In genomic region chr12:50220357-50221061, GRCh38 we compare ENCODE assay signal across 8 cellular contexts. TPM values are rescaled to one million over a fixed set of nuclear protein-coding genes. Genes with fewer than 3 reads are reported as not detected.
DNase-seq lines count a peak whose midpoint lies in the region; ATAC-seq and TF ChIP-seq lines count a peak whose summit lies in the region.

No MANE protein-coding gene starts in this region.

- in situ Hi-C loops in GM13977 (cut with MboI; ENCODE audit: low pct_unique_long_range_greater_than_20kb, low sequenced_read_pairs, unreplicated experiment): no loop called here

- H2AFZ ChIP-seq in neuron (ENCODE audit: low read depth, low read length): peak overlapping the region; percentile 30

- peaks cover 4% of the 10 kb centered on the region for H3K36me3 Mint-ChIP-seq in mesothelial cell of epicardium

- TF ChIP-seq CTCF in GM13977 (IDR thresholded peaks at IDR 0.05; ENCODE audit: extremely low read depth, insufficient read depth, missing control alignments) (no peak), RWPE2 (IDR thresholded peaks at IDR 0.05; ENCODE audit: poor library complexity, severe bottlenecking) (no peak), mesothelial cell of epicardium (IDR thresholded peaks at IDR 0.05; ENCODE audit: unreplicated experiment) (no peak)

- peaks cover 64% of the 10 kb centered on the region for H3K4me1 ChIP-seq in RWPE2 (ENCODE audit: insufficient read depth, poor library complexity, severe bottlenecking)
- peaks cover 4% of the 10 kb centered on the region for H3K4me1 ChIP-seq in endocrine pancreas (ENCODE audit: control insufficient read depth, insufficient read depth, low read length)
- H3K4me1 ChIP-seq in neuron (ENCODE audit: insufficient read depth, low read length): peaks cover 20% of the 10 kb centered on the region

- no peak overlapping the region for H3K4me3 Mint-ChIP-seq in mesothelial cell of epicardium

- DNase-seq in GM13977 (ENCODE audit: low spot score) (peak; percentile 58), RWPE2 (ENCODE audit: low spot score) (peak; percentile 79), NCI-H2081 treated with DMSO at 0.1 percent for 48 hours (lab: John Stamatoyannopoulos, UW) (no peak), mesothelial cell of epicardium (ENCODE audit: low spot score in 2 of 2, unreplicated experiment in 2 of 2) (no peak)

- H3K27ac ChIP-seq in RWPE2 (ENCODE audit: poor library complexity, severe bottlenecking): peak overlapping the region; percentile 99

- peaks cover 33% of the 10 kb centered on the region for H3K4me1 Mint-ChIP-seq in mesothelial cell of epicardium

- peak overlapping the region; percentile 44 for H3K4me3 ChIP-seq in RWPE2 (ENCODE audit: severe bottlenecking)
- H3K4me3 ChIP-seq in endocrine pancreas (ENCODE audit: control insufficient read depth, insufficient read depth, low read length): peak overlapping the region; percentile 52
- peak overlapping the region; percentile 52 for H3K4me3 ChIP-seq in neuron (ENCODE audit: low read length)

- H3K27me3 ChIP-seq in RWPE2 (ENCODE audit: insufficient read depth, poor library complexity, severe bottlenecking) (no peaks in the 10 kb centered on the region), endocrine pancreas (ENCODE audit: control insufficient read depth, insufficient read depth, low read length) (no peaks in the 10 kb centered on the region), neuron (ENCODE audit: insufficient read depth, low read length) (no peaks in the 10 kb centered on the region)

- peak; percentile 53 for ATAC-seq in HG02759 (IDR thresholded peaks at IDR 0.05; ENCODE audit: unreplicated experiment)
- peak; percentile 69 for ATAC-seq in RWPE2 (ENCODE audit: low read depth)
- ATAC-seq in HG03521 (IDR thresholded peaks at IDR 0.05; ENCODE audit: unreplicated experiment): no peak

- H3K9ac ChIP-seq in endocrine pancreas (ENCODE audit: control insufficient read depth, insufficient read depth, low read length): peak overlapping the region; percentile 21

- H3K36me3 ChIP-seq in RWPE2 (ENCODE audit: low read depth) (peaks cover 56% of the 10 kb centered on the region), endocrine pancreas (ENCODE audit: control insufficient read depth, insufficient read depth, low read length) (no peaks in the 10 kb centered on the region), neuron (ENCODE audit: insufficient read depth, low read length) (no peaks in the 10 kb centered on the region)

- no peaks in the 10 kb centered on the region for H3K9me3 Mint-ChIP-seq in mesothelial cell of epicardium

- H3K27ac Mint-ChIP-seq in mesothelial cell of epicardium: no peak overlapping the region

- H3K9me3 ChIP-seq in RWPE2 (ENCODE audit: severe bottlenecking) (no peaks in the 10 kb centered on the region), endocrine pancreas (ENCODE audit: control insufficient read depth, low read length) (no peaks in the 10 kb centered on the region), neuron (ENCODE audit: low read length) (no peaks in the 10 kb centered on the region)

- no peaks in the 10 kb centered on the region for H3K27me3 Mint-ChIP-seq in mesothelial cell of epicardium (ENCODE audit: low read depth)

RNA-seq across cellular contexts. Expression of gene CERS5, which starts 53.3 kb away (rescaled TPM):
- total RNA-seq in mesothelial cell of epicardium: 70.4 to 77.1 TPM (median 75.3 TPM) in 3 replicates

Comparison
In these comparisons a context has a peak if more than half of its experiments do, and no peak if none do; other contexts are left out.
1. DNase-seq: peak in GM13977 (single experiment) and RWPE2 (single experiment); none in NCI-H2081 treated with DMSO at 0.1 percent for 48 hours (single experiment) and mesothelial cell of epicardium (0 of 2).
2. Peak in every context shown above with its lines, with median percentiles within 50 percentile points of each other: H3K4me3 ChIP-seq.